ENCODE assay signal across 8 cellular contexts in the genomic region with DNA sequence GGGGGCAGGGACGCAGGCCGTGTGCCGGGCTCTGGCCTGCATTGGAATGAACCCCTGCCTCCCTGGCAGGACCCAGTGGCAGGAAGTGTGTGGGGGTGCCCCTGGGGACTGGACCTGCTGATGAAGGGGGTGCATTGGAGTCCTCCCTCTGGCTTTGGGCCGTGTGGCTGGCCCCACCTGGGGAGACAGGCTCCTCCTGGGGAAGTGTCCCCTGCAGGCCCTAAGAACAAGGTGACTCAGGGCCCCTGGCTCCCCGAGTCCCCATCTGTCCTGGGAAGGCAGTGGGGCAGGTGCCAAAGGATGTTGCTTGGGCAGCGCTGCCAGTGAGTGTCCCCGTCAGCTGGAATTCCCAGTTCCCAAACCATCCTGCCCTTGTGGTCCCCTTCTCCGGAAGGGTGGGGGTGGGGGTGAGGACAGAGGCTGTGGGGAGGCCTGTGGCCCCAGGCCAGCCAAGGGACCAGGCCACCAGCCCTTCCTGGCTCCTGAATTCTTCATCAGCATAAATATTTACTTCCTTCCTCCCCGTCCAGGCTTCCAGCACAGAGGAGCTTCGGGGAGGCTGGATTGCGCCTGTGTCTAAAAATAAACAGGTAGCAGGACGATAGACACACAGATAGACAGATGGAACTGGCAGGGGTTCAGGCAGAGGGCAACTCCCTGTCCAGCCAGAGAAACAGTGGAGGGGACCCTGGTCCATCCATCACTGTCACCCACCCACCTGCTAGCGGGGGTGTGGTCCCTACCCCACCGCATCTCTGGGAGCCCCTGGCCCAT. TPM values are rescaled to one million over a fixed set of nuclear protein-coding genes. Genes with fewer than 3 reads are reported as not detected.
DNase-seq lines count a peak whose midpoint lies in the region; ATAC-seq, FAIRE-seq and TF ChIP-seq lines count a peak whose summit lies in the region.

No MANE protein-coding gene starts in this region.

- H3K14ac ChIP-seq in H9 (ENCODE audit: insufficient read depth, low read length) = peak overlapping the region; percentile 82; the same call in 1 of the 2 replicates

- H4K5ac ChIP-seq in H9 (ENCODE audit: insufficient read length, low read depth, low read length) = no peak overlapping the region

- H2BK5ac ChIP-seq in H9 (ENCODE audit: insufficient read length, low read length) = no peak overlapping the region

- DNase-seq in H9 = no peak
- DNase-seq in astrocyte (ENCODE audit: low read depth) = no peak
- no peak for DNase-seq in 8988T
- no peak for DNase-seq in activated effector memory CD4-positive, alpha-beta T cell treated with anti-CD3 and anti-CD28 coated beads, Interleukin-2, amount 50 U/mL, for 16 hours
- no peak for DNase-seq in activated CD8-positive, alpha-beta memory T cell treated with anti-CD3 and anti-CD28 coated beads, Interleukin-2, amount 10 ng/mL, durations not matched to agents 7 days and 5 days

- ATAC-seq in GM21515 (IDR thresholded peaks at IDR 0.05; ENCODE audit: unreplicated experiment) = no peak
- no peak for ATAC-seq in activated CD8-positive, alpha-beta memory T cell treated with anti-CD3 and anti-CD28 coated beads, Interleukin-2, amount 10 ng/mL, durations not matched to agents 7 days and 5 days

- no peak overlapping the region for H2BK120ac ChIP-seq in H9 (ENCODE audit: low read depth, low read length, poor library complexity, severe bottlenecking)

- H3K4me1 ChIP-seq in H9 (ENCODE audit: insufficient read depth, low read length) (peaks cover 3% of the 10 kb centered on the region; the same call in 1 of the 2 replicates), astrocyte (ENCODE audit: insufficient read depth, low read length) (peaks cover 20% of the 10 kb centered on the region)

- H3K4ac ChIP-seq in H9 (ENCODE audit: low read depth, low read length) = no peak overlapping the region

- H3K18ac ChIP-seq in H9 (ENCODE audit: insufficient read length, low read depth, low read length) = no peak overlapping the region

- no peak overlapping the region for H3T11ph ChIP-seq in H9 (ENCODE audit: low read length)

- H3K9me3 ChIP-seq in H9 (ENCODE audit: control insufficient read depth, low read depth, low read length) (no peaks in the 10 kb centered on the region), astrocyte (ENCODE audit: insufficient read depth, low read depth, low read length) (no peaks in the 10 kb centered on the region)

- FAIRE-seq in astrocyte (lab: Jason Lieb, UNC) (no peak), islet of Langerhans (lab: Jason Lieb, UNC) (peak; percentile 33)

- peaks cover 4% of the 10 kb centered on the region for H3K23me2 ChIP-seq in H9 (ENCODE audit: insufficient read length, low read depth, low read length, poor library complexity, severe bottlenecking)

- WGBS in H9 (ENCODE audit: extremely low coverage, insufficient read length, low lambda C conversion rate) = no CpG with 5 or more reads among the region's 14 CpGs

- no peak overlapping the region for H4K8ac ChIP-seq in H9 (replicated peaks; ENCODE audit: insufficient read length, low read depth, low read length)

- H2BK15ac ChIP-seq in H9 (ENCODE audit: low read depth, low read length) = no peak overlapping the region

- H2BK20ac ChIP-seq in H9 (ENCODE audit: low read depth, low read length, poor library complexity, severe bottlenecking) = no peak overlapping the region

- no peaks in the 10 kb centered on the region for H3K9me3 Mint-ChIP-seq in H9
- H3K9me3 Mint-ChIP-seq in astrocyte (ENCODE audit: unreplicated experiment) = no peaks in the 10 kb centered on the region
- no peaks in the 10 kb centered on the region for H3K9me3 Mint-ChIP-seq in activated CD8-positive, alpha-beta memory T cell treated with anti-CD3 and anti-CD28 coated beads, Interleukin-2, amount 10 ng/mL, durations not matched to agents 7 days and 5 days (ENCODE audit: low read depth)

- no peak overlapping the region for H3K56ac ChIP-seq in H9 (ENCODE audit: insufficient read length, low read depth, low read length)

- no peak overlapping the region for H2BK12ac ChIP-seq in H9 (ENCODE audit: insufficient read length, low read depth, low read length)

- H3K27ac Mint-ChIP-seq in H9 (peak overlapping the region in 2 of 3 experiments; percentile 40 to 76; a peak in 1 of 7 replicates), astrocyte (ENCODE audit: unreplicated experiment) (peak overlapping the region; percentile 34)
- H3K27ac Mint-ChIP-seq in activated CD8-positive, alpha-beta memory T cell treated with anti-CD3 and anti-CD28 coated beads, Interleukin-2, amount 10 ng/mL, durations not matched to agents 7 days and 5 days = no peak overlapping the region

- H2AK5ac ChIP-seq in H9 (ENCODE audit: insufficient read length, low read length) = no peak overlapping the region

- H3K9ac ChIP-seq in H9 (ENCODE audit: extremely low read depth, insufficient read length, low read length) (no peak overlapping the region), astrocyte (ENCODE audit: low read length) (peak overlapping the region; percentile 62)

- H3K4me1 Mint-ChIP-seq in H9 (peaks cover 9 to 15% of the 10 kb centered on the region in 2 experiments), astrocyte (ENCODE audit: low read depth, unreplicated experiment) (peaks cover 11% of the 10 kb centered on the region)
- peaks cover 3% of the 10 kb centered on the region for H3K4me1 Mint-ChIP-seq in activated CD8-positive, alpha-beta memory T cell treated with anti-CD3 and anti-CD28 coated beads, Interleukin-2, amount 10 ng/mL, durations not matched to agents 7 days and 5 days

- no peak overlapping the region for H3K4me3 ChIP-seq in astrocyte (ENCODE audit: insufficient read depth, low read depth, low read length)
- H3K4me3 ChIP-seq in skin epidermis = peak overlapping the region in 1 of 7 experiments; percentile 52

- no peak overlapping the region for H3K23ac ChIP-seq in H9 (ENCODE audit: insufficient read length, low read depth, low read length)

- H3K36me3 Mint-ChIP-seq in H9 (ENCODE audit: insufficient read depth in 1 of 3, low read depth in 3 of 3) (peaks cover 0 to 4% (median 0%) of the 10 kb centered on the region in 3 experiments; a peak in 1 of 7 replicates), astrocyte (ENCODE audit: low read depth, unreplicated experiment) (peaks cover 2% of the 10 kb centered on the region)
- H3K36me3 Mint-ChIP-seq in activated CD8-positive, alpha-beta memory T cell treated with anti-CD3 and anti-CD28 coated beads, Interleukin-2, amount 10 ng/mL, durations not matched to agents 7 days and 5 days = no peaks in the 10 kb centered on the region

- CTCF ChIA-PET in activated CD8-positive, alpha-beta memory T cell treated with anti-CD3 and anti-CD28 coated beads, Interleukin-2, amount 10 ng/mL, durations not matched to agents 7 days and 5 days (lab: Charles Lee) = interaction anchor here (0.7 to 7.5 kb wide), 23 partner anchors 10 to 346 kb away, joined by 3 to 101 read pairs (median 6); a partner anchor contains a TSS

- H3K27me3 ChIP-seq in H9 (ENCODE audit: insufficient read depth, low read length) (no peaks in the 10 kb centered on the region), astrocyte (ENCODE audit: insufficient read depth, low read length) (no peaks in the 10 kb centered on the region)

- TF ChIP-seq CTCF in H9 (conservative IDR thresholded peaks at IDR 0.05) = no peak
- TF ChIP-seq CTCF in astrocyte (IDR thresholded peaks at IDR 0.05; ENCODE audit: insufficient read depth, low read depth, low read length) = no peak

- H4K91ac ChIP-seq in H9 (ENCODE audit: insufficient read length, low read depth, low read length) = no peak overlapping the region

- H3K36me3 ChIP-seq in astrocyte (ENCODE audit: insufficient read depth, low read length) = no peaks in the 10 kb centered on the region

- H3K79me1 ChIP-seq in H9 (ENCODE audit: insufficient read depth, low read depth, low read length, poor library complexity, severe bottlenecking) = no peaks in the 10 kb centered on the region

- H3K4me2 ChIP-seq in H9 (ENCODE audit: insufficient read depth, insufficient read length, low read length) (no peak overlapping the region), astrocyte (ENCODE audit: low read length) (peak overlapping the region; percentile 87)

- H3K27me3 Mint-ChIP-seq in H9 (ENCODE audit: low read depth) = no peaks in the 10 kb centered on the region
- H3K27me3 Mint-ChIP-seq in astrocyte (ENCODE audit: low read depth, unreplicated experiment) = no peaks in the 10 kb centered on the region
- peaks cover 10% of the 10 kb centered on the region for H3K27me3 Mint-ChIP-seq in activated CD8-positive, alpha-beta memory T cell treated with anti-CD3 and anti-CD28 coated beads, Interleukin-2, amount 10 ng/mL, durations not matched to agents 7 days and 5 days

- H3K79me2 ChIP-seq in H9 (ENCODE audit: insufficient read depth, low read length) = peaks cover 1% of the 10 kb centered on the region; the same call in 1 of the 2 replicates
- H3K79me2 ChIP-seq in astrocyte (ENCODE audit: insufficient read depth, low read length) = peaks cover 82% of the 10 kb centered on the region

- H3K4me3 Mint-ChIP-seq in H9 = peak overlapping the region; percentile 46 to 62
- H3K4me3 Mint-ChIP-seq in astrocyte (ENCODE audit: unreplicated experiment) = peak overlapping the region; percentile 50
- H3K4me3 Mint-ChIP-seq in activated CD8-positive, alpha-beta memory T cell treated with anti-CD3 and anti-CD28 coated beads, Interleukin-2, amount 10 ng/mL, durations not matched to agents 7 days and 5 days = no peak overlapping the region

- H4K20me1 ChIP-seq in H9 (ENCODE audit: control insufficient read depth, insufficient read depth, insufficient read length) (no peaks in the 10 kb centered on the region), astrocyte (ENCODE audit: insufficient read depth, low read length) (peaks cover 87% of the 10 kb centered on the region)

- H3K27ac ChIP-seq in H9 (ENCODE audit: insufficient read length, low read depth, low read length) (no peak overlapping the region), astrocyte (ENCODE audit: low read depth, low read length) (no peak overlapping the region), skin epidermis (peak overlapping the region in 15 of 21 experiments; percentile 18 to 83 (median 73))

- H2AFZ ChIP-seq in H9 (ENCODE audit: low read length) = no peak overlapping the region
- no peak overlapping the region for H2AFZ ChIP-seq in astrocyte (ENCODE audit: low read depth, low read length)

RNA-seq across cellular contexts. Expression of a gene that starts 12.9 kb away (rescaled TPM):
- total RNA-seq in H9 (2021) = 14.3 and 14.9 TPM in 2 replicates
- total RNA-seq in astrocyte = 16.5 and 18.9 TPM in 2 replicates
- total RNA-seq in activated CD8-positive, alpha-beta memory T cell treated with anti-CD3 and anti-CD28 coated beads, Interleukin-2, amount 10 ng/mL, durations not matched to agents 7 days and 5 days = under 1 TPM; 0.55 to 0.63 TPM

RNA-seq across cellular contexts. Expression of a gene that starts 22.4 kb away (rescaled TPM):
- total RNA-seq in H9 (2021) (80.4 and 81.8 TPM in 2 replicates), astrocyte (50.7 and 51.9 TPM in 2 replicates)
- 10 to 100 TPM; 47.5 to 49.4 TPM for total RNA-seq in activated CD8-positive, alpha-beta memory T cell treated with anti-CD3 and anti-CD28 coated beads, Interleukin-2, amount 10 ng/mL, durations not matched to agents 7 days and 5 days

RNA-seq across cellular contexts. Expression of a gene that starts 42.9 kb away (rescaled TPM):
- total RNA-seq in H9 (2021) = 10.8 and 11.0 TPM in 2 replicates
- total RNA-seq in astrocyte = 32.0 and 38.7 TPM in 2 replicates
- not detected for total RNA-seq in activated CD8-positive, alpha-beta memory T cell treated with anti-CD3 and anti-CD28 coated beads, Interleukin-2, amount 10 ng/mL, durations not matched to agents 7 days and 5 days

RNA-seq across cellular contexts. Expression of a gene that starts 55.9 kb away (rescaled TPM):
- total RNA-seq in H9 (2021) (50.5 and 51.9 TPM in 2 replicates), astrocyte (6.1 and 7.7 TPM in 2 replicates)
- 10 to 100 TPM; 18.0 to 27.2 TPM for total RNA-seq in activated CD8-positive, alpha-beta memory T cell treated with anti-CD3 and anti-CD28 coated beads, Interleukin-2, amount 10 ng/mL, durations not matched to agents 7 days and 5 days

Comparison
In these comparisons a context has a peak if more than half of its experiments do, and no peak if none do; other contexts are left out.
1. H3K27ac ChIP-seq: peak in skin epidermis (15 of 21); none in H9 (single experiment) and astrocyte (single experiment).
2. RNA of a gene that starts 42.9 kb away (total RNA-seq): 32.0 to 38.7 TPM in astrocyte and 10.8 to 11.0 TPM in H9; not detected in activated CD8-positive, alpha-beta memory T cell treated with anti-CD3 and anti-CD28 coated beads, Interleukin-2, amount 10 ng/mL, durations not matched to agents 7 days and 5 days; every median in the first group is over 10 times any median in the second.